Comparison of ENCODE assay signal across 24 cellular contexts in the genomic region with DNA sequence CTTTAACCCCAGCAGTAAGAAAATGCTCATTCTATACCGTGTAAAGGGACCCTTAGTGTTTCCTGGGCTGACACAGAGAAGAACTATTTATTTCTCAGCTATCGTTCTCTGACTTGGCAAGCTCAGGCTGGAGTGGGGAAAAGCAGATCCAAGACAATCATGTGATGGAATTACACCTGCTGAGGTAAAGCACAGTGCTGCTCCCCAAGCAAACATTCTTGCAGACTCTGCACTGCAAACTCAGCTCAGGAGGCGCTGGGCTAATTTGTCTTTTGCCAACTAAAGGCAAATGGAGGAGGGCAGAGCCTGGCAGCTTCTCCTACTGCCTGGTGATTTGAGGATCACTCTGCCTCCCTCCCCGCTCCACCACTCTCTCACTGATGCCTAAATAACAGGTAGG. TPM values are rescaled to one million over a fixed set of nuclear protein-coding genes. Genes with fewer than 3 reads are reported as not detected.
DNase-seq lines count a peak whose midpoint lies in the region; ATAC-seq and TF ChIP-seq lines count a peak whose summit lies in the region.
"Had no signal": no experiment of that assay in that cellular context is flagged by ENCODE, and none has a peak within 500 bp of the region (broad histone marks: within the 10 kb centered on the region; RNA-seq: fewer than 3 reads in every experiment).

No MANE protein-coding gene starts in this region.

- H3K4me3 ChIP-seq in OCI-LY1 (ENCODE audit: low read depth, low read length, poor library complexity, severe bottlenecking) (no peak overlapping the region), endodermal cell (ENCODE audit: low read length) (no peak overlapping the region), neural progenitor cell (no peak overlapping the region), right lobe of liver (no peak overlapping the region), suprapubic skin (no peak overlapping the region)
- H3K4me3 ChIP-seq: adrenal gland, GM23248, heart left ventricle, MG63, right atrium auricular region had no signal

- H3K9me3 Mint-ChIP-seq in Calu3 (ENCODE audit: low read depth, unreplicated experiment) (no peaks in the 10 kb centered on the region), endodermal cell (no peaks in the 10 kb centered on the region), neural progenitor cell (no peaks in the 10 kb centered on the region)
- H3K9me3 Mint-ChIP-seq: CD8-positive, alpha-beta T cell; central memory CD8-positive, alpha-beta T cell had no signal

- WGBS in endodermal cell (ENCODE audit: insufficient coverage in 1 of 2, insufficient read length in 1 of 2), 2 experiments, result 83 to 94% methylated on average over 3 to 4 of the region's 4 CpGs
- 47% methylated on average over 2 of the region's 4 CpGs for WGBS in right lobe of liver (ENCODE audit: insufficient coverage, low coverage, low lambda C conversion rate, missing lambda C conversion rate)
- WGBS in suprapubic skin, result 52% methylated on average over 4 of the region's 4 CpGs

- no peaks in the 10 kb centered on the region for H3K79me2 ChIP-seq in OCI-LY1 (ENCODE audit: insufficient read depth, low read length)
- H3K79me2 ChIP-seq in neural progenitor cell (ENCODE audit: low read depth), result no peaks in the 10 kb centered on the region

- no peaks in the 10 kb centered on the region for H3K9me2 ChIP-seq in OCI-LY1 (ENCODE audit: low read depth, low read length)

- H2AFZ ChIP-seq in OCI-LY1 (ENCODE audit: low read length) (no peak overlapping the region), neural progenitor cell (replicated peaks) (peak overlapping the region; percentile 13)
- H2AFZ ChIP-seq: GM23248 had no signal

- H3K9me3 ChIP-seq in OCI-LY1 (ENCODE audit: low read length) (no peaks in the 10 kb centered on the region), endodermal cell (ENCODE audit: control insufficient read depth, low read length) (no peaks in the 10 kb centered on the region), neural progenitor cell (ENCODE audit: low read depth) (no peaks in the 10 kb centered on the region), right lobe of liver (no peaks in the 10 kb centered on the region), suprapubic skin (no peaks in the 10 kb centered on the region)
- H3K9me3 ChIP-seq: adrenal gland, heart left ventricle, MG63, right atrium auricular region had no signal

- H3K9ac ChIP-seq in OCI-LY1 (ENCODE audit: low read length) (no peak overlapping the region), endodermal cell (ENCODE audit: extremely low read depth, low read length, poor library complexity, severe bottlenecking) (no peak overlapping the region), neural progenitor cell (no peak overlapping the region)
- H3K9ac ChIP-seq: GM23248 had no signal

- no peaks in the 10 kb centered on the region for H3F3A ChIP-seq in OCI-LY1 (ENCODE audit: insufficient read depth, low read length)
- H3F3A ChIP-seq in neural progenitor cell (ENCODE audit: low read depth), result no peaks in the 10 kb centered on the region

- intact Hi-C loops in Calu3 (cut with micrococcal nuclease; ENCODE audit: unreplicated experiment), result loop anchor here (5.0 kb wide), 1 partner anchor 187 kb away; no protein-coding TSS in a partner anchor
- intact Hi-C loops in right lobe of liver (cut with DNase I), result no loop called here

- H3K27ac ChIP-seq in OCI-LY1 (ENCODE audit: low read depth, low read length, poor library complexity, severe bottlenecking) (peak overlapping the region; percentile 58), endodermal cell (ENCODE audit: low read depth, low read length) (no peak overlapping the region), neural progenitor cell (no peak overlapping the region), right lobe of liver (no peak overlapping the region), suprapubic skin (no peak overlapping the region)
- H3K27ac ChIP-seq: adrenal gland, GM23248, heart left ventricle, right atrium auricular region had no signal

- no peak for TF ChIP-seq EP300 in suprapubic skin (IDR thresholded peaks at IDR 0.05)

- H3K4me1 Mint-ChIP-seq in Calu3 (ENCODE audit: low read depth, unreplicated experiment) (peaks cover 27% of the 10 kb centered on the region), endodermal cell (peaks cover 9% of the 10 kb centered on the region), neural progenitor cell (peaks cover 5% of the 10 kb centered on the region)
- H3K4me1 Mint-ChIP-seq: central memory CD8-positive, alpha-beta T cell had no signal

- H3K27me3 ChIP-seq in OCI-LY1 (ENCODE audit: insufficient read depth, low read length) (no peaks in the 10 kb centered on the region), endodermal cell (ENCODE audit: control insufficient read depth, insufficient read depth, low read length, poor library complexity, severe bottlenecking) (no peaks in the 10 kb centered on the region), neural progenitor cell (no peaks in the 10 kb centered on the region), right lobe of liver (no peaks in the 10 kb centered on the region), suprapubic skin (no peaks in the 10 kb centered on the region)
- H3K27me3 ChIP-seq: adrenal gland, heart left ventricle, MG63, right atrium auricular region had no signal

- H4K20me1 ChIP-seq in OCI-LY1 (ENCODE audit: insufficient read depth, low read length) (no peaks in the 10 kb centered on the region), neural progenitor cell (ENCODE audit: low read depth) (no peaks in the 10 kb centered on the region)

- H3K4me3 Mint-ChIP-seq in Calu3 (ENCODE audit: low read depth, unreplicated experiment) (no peak overlapping the region), endodermal cell (no peak overlapping the region), neural progenitor cell (no peak overlapping the region)
- H3K4me3 Mint-ChIP-seq: CD8-positive, alpha-beta T cell; central memory CD8-positive, alpha-beta T cell; T-helper 17 cell had no signal

- peak overlapping the region; percentile 36 for H3K27ac Mint-ChIP-seq in Calu3 (ENCODE audit: unreplicated experiment)
- peak overlapping the region; percentile 45 for H3K27ac Mint-ChIP-seq in endodermal cell
- no peak overlapping the region for H3K27ac Mint-ChIP-seq in neural progenitor cell

- no peak for DNase-seq in Calu3
- DNase-seq in endodermal cell, result peak; percentile 49
- no peak for DNase-seq in neural progenitor cell (ENCODE audit: low spot score)
- DNase-seq in right lobe of liver, result no peak
- no peak for DNase-seq in suprapubic skin (ENCODE audit: low spot score in 2 of 2)
- DNase-seq: activated CD4-positive, CD25-positive, alpha-beta regulatory T cell; adrenal gland; CD8-positive, alpha-beta T cell; DND-41; effector CD4-positive, alpha-beta T cell; GM23248; heart left ventricle; MG63; NCI-H2029; NCI-H446; stimulated activated naive CD4-positive, alpha-beta T cell treated with Interleukin-2 at 50 U/mL for 16 hours; T-helper 17 cell had no signal

- H3K36me3 Mint-ChIP-seq in Calu3 (ENCODE audit: insufficient read depth, unreplicated experiment), result peaks cover 19% of the 10 kb centered on the region
- no peaks in the 10 kb centered on the region for H3K36me3 Mint-ChIP-seq in endodermal cell (ENCODE audit: low read depth)
- no peaks in the 10 kb centered on the region for H3K36me3 Mint-ChIP-seq in neural progenitor cell

- TF ChIP-seq CTCF in Calu3 (IDR thresholded peaks at IDR 0.05; ENCODE audit: unreplicated experiment), result no peak
- TF ChIP-seq CTCF in OCI-LY1 (IDR thresholded peaks at IDR 0.05; ENCODE audit: low read length), result no peak
- TF ChIP-seq CTCF in endodermal cell (conservative IDR thresholded peaks at IDR 0.05), result no peak
- no peak for TF ChIP-seq CTCF in neural progenitor cell (IDR thresholded peaks at IDR 0.05)
- TF ChIP-seq CTCF in right lobe of liver (IDR thresholded peaks at IDR 0.05), result no peak
- TF ChIP-seq CTCF in suprapubic skin (IDR thresholded peaks at IDR 0.05), result no peak

- TF ChIP-seq POLR2A in right lobe of liver (IDR thresholded peaks at IDR 0.05) (no peak), suprapubic skin (IDR thresholded peaks at IDR 0.05) (no peak)

- H3K27me3 Mint-ChIP-seq in Calu3 (ENCODE audit: unreplicated experiment) (no peaks in the 10 kb centered on the region), endodermal cell (ENCODE audit: insufficient read depth) (no peaks in the 10 kb centered on the region), neural progenitor cell (ENCODE audit: insufficient read depth, low read depth) (peaks cover 4% of the 10 kb centered on the region)
- H3K27me3 Mint-ChIP-seq: central memory CD8-positive, alpha-beta T cell; T-helper 17 cell had no signal

- H3K36me3 ChIP-seq in OCI-LY1 (ENCODE audit: insufficient read depth, low read length), result no peaks in the 10 kb centered on the region
- H3K36me3 ChIP-seq in endodermal cell (ENCODE audit: control insufficient read depth, insufficient read depth, low read length), result no peaks in the 10 kb centered on the region
- H3K36me3 ChIP-seq in neural progenitor cell, result no peaks in the 10 kb centered on the region
- no peaks in the 10 kb centered on the region for H3K36me3 ChIP-seq in right lobe of liver
- H3K36me3 ChIP-seq in suprapubic skin, result no peaks in the 10 kb centered on the region
- H3K36me3 ChIP-seq: adrenal gland, heart left ventricle, MG63, right atrium auricular region had no signal

- H3K4me2 ChIP-seq in OCI-LY1 (ENCODE audit: low read length) (no peak overlapping the region), neural progenitor cell (no peak overlapping the region)

- CTCF ChIA-PET in Calu3 (lab: Charles Lee), result no interaction called here

- no TSS peak for BruUV-seq in Calu3 (replicated peaks; lab: Mats Ljungman, UMichigan)

- ATAC-seq in right lobe of liver (no peak), GM19035 (IDR thresholded peaks at IDR 0.05; ENCODE audit: unreplicated experiment) (no peak), GM19455 (IDR thresholded peaks at IDR 0.05; ENCODE audit: unreplicated experiment) (no peak)
- ATAC-seq: CD8-positive, alpha-beta T cell; HepG2; Right ventricle myocardium inferior; T-helper 17 cell had no signal

- H3K4me1 ChIP-seq in OCI-LY1 (ENCODE audit: insufficient read depth, low read length, severe bottlenecking) (peaks cover 77% of the 10 kb centered on the region), endodermal cell (ENCODE audit: control insufficient read depth, insufficient read depth, low read length) (no peaks in the 10 kb centered on the region), neural progenitor cell (no peaks in the 10 kb centered on the region), right lobe of liver (no peaks in the 10 kb centered on the region), suprapubic skin (peaks cover 25% of the 10 kb centered on the region)
- H3K4me1 ChIP-seq: adrenal gland, right atrium auricular region had no signal

RNA-seq across cellular contexts. Expression of a gene that starts 57.8 kb away (rescaled TPM):
- 85.7 and 129 TPM in 2 replicates for total RNA-seq in Calu3 (2022)
- 10 to 100 TPM; 63.9 to 76.9 TPM for total RNA-seq in endodermal cell
- 58.0 TPM for polyA plus RNA-seq in endodermal cell (2013, experiment 1 of 2)
- 53.0 TPM for polyA plus RNA-seq in endodermal cell (2013, experiment 2 of 2)
- 112 and 131 TPM in 2 replicates for total RNA-seq in neural progenitor cell (ENCODE audit: low replicate concordance)
- total RNA-seq in right lobe of liver, result 1 to 10 TPM; 2.6 to 4.9 (median 3.5) TPM
- total RNA-seq in suprapubic skin, result 10 to 100 TPM; 15.2 to 38.0 (median 20.7) TPM
